ENCODE assay signal across 8 cellular contexts in genomic region chr19:34677386-34678084, GRCh38. TPM values are rescaled to one million over a fixed set of nuclear protein-coding genes. Genes with fewer than 3 reads are reported as not detected.
DNase-seq lines count a peak whose midpoint lies in the region; ATAC-seq and TF ChIP-seq lines count a peak whose summit lies in the region.

TSS of gene ZNF302 (plus strand) at chr19:34677678. CDS start at chr19:34678805, 1,127 bp downstream.

- no peaks in the 10 kb centered on the region for H3K27me3 ChIP-seq in colonic mucosa

- peak within 1 kb of the TSS; percentile 71 for H3K4me3 ChIP-seq in colonic mucosa

- no peaks in the 10 kb centered on the region for H3K36me3 ChIP-seq in colonic mucosa

- peak within 1 kb of the TSS; percentile 96 for H3K27ac ChIP-seq in colonic mucosa

- peak within 1 kb of the TSS; percentile 82 to 97 for H3K9ac ChIP-seq in colonic mucosa (ENCODE audit: low read depth in 2 of 2, low read length in 2 of 2)

- peak; percentile 92 to 93 for DNase-seq in AML-193 (lab: John Stamatoyannopoulos, UW)
- DNase-seq in NCI-H510A treated with DMSO at 0.1 percent for 48 hours (lab: John Stamatoyannopoulos, UW) = peak; percentile 96
- DNase-seq in activated CD4-positive, alpha-beta T cell treated with anti-CD3 and anti-CD28 coated beads for 48 hours = peak; percentile 97
- DNase-seq in colonic mucosa = peak; percentile 97
- peak; percentile 97 for DNase-seq in kidney tubule cell (ENCODE audit: low spot score)
- peak; percentile 96 for DNase-seq in stimulated activated CD4-positive, alpha-beta T cell treated with anti-CD3 and anti-CD28 coated beads, Interleukin-1b, Interleukin-23, amount 100 ng/mL, for 48 hours

- peak; percentile 88 for TF ChIP-seq POLR2A in GM19099 (IDR thresholded peaks at IDR 0.05; ENCODE audit: extremely low read depth, insufficient read length, low read depth)

- no peak for TF ChIP-seq CTCF in colonic mucosa (IDR thresholded peaks at IDR 0.05)

- ATAC-seq in HG03432 (IDR thresholded peaks at IDR 0.05; ENCODE audit: unreplicated experiment) = peak; percentile 90

- intact Hi-C loops in colonic mucosa (cut with DNase I) = loop anchor here (5.0 kb wide), 2 partner anchors 55 to 95 kb away; partner anchors contain the start of genes ZNF181 and ZNF599

- H3K4me1 ChIP-seq in colonic mucosa = no peaks in the 10 kb centered on the region

- peaks cover 5% of the 10 kb centered on the region for H3K9me3 ChIP-seq in colonic mucosa

RNA-seq across cellular contexts. Expression of gene ZNF302, which starts in this region (rescaled TPM):
- total RNA-seq in colonic mucosa = 10 to 100 TPM; 11.8 to 12.6 TPM

Comparison
In these comparisons a context has a peak if more than half of its experiments do, and no peak if none do; other contexts are left out.
1. Peak in every context shown above with its lines: DNase-seq, ATAC-seq, H3K4me3 ChIP-seq and H3K27ac ChIP-seq.